Comparison of ENCODE assay signal across 9 cellular contexts in genomic region chr7:97272237-97272975, GRCh38.
DNase-seq lines count a peak whose midpoint lies in the region; ATAC-seq and TF ChIP-seq lines count a peak whose summit lies in the region.
"Had no signal": no experiment of that assay in that cellular context is flagged by ENCODE, and none has a peak within 500 bp of the region (broad histone marks: within the 10 kb centered on the region; RNA-seq: fewer than 3 reads in every experiment).

No MANE protein-coding gene starts in this region.

- H3K27ac ChIP-seq in MM.1S (ENCODE audit: low read length) = no peak overlapping the region
- H3K27ac ChIP-seq: prostate gland had no signal

- no peak for TF ChIP-seq CTCF in MM.1S (IDR thresholded peaks at IDR 0.05; ENCODE audit: low read length)

- H3K4me2 ChIP-seq in MM.1S (ENCODE audit: low read depth, low read length) = no peak overlapping the region

- no peak overlapping the region for H2AFZ ChIP-seq in MM.1S (ENCODE audit: low read length)

- H3K27me3 ChIP-seq in MM.1S (replicated peaks; ENCODE audit: insufficient read depth, low read length) = no peaks in the 10 kb centered on the region

- H3K9ac ChIP-seq in MM.1S (ENCODE audit: low read length) = no peak overlapping the region

- no peaks in the 10 kb centered on the region for H3K9me3 ChIP-seq in MM.1S (replicated peaks; ENCODE audit: insufficient read depth, low read length)
- H3K9me3 ChIP-seq: prostate gland had no signal

- ATAC-seq in GM18502 (IDR thresholded peaks at IDR 0.05; ENCODE audit: poor library complexity, unreplicated experiment) = peak; percentile 89
- peak; percentile 91 for ATAC-seq in GM19463 (IDR thresholded peaks at IDR 0.05; ENCODE audit: unreplicated experiment)
- ATAC-seq in HG02938 (IDR thresholded peaks at IDR 0.05; ENCODE audit: unreplicated experiment) = peak; percentile 84
- no peak for ATAC-seq in activated CD4-positive, CD25-positive, alpha-beta regulatory T cell treated with anti-CD3 and anti-CD28 coated beads, Interleukin-2, amount 50 U/mL, for 24 hours

- no peaks in the 10 kb centered on the region for H4K20me1 ChIP-seq in MM.1S (ENCODE audit: insufficient read depth, low read length)

- H3K4me1 ChIP-seq in MM.1S (ENCODE audit: low read length) = no peaks in the 10 kb centered on the region
- H3K4me1 ChIP-seq: prostate gland had no signal

- H3K79me2 ChIP-seq in MM.1S (ENCODE audit: low read length) = no peaks in the 10 kb centered on the region

- no peaks in the 10 kb centered on the region for H3K36me3 ChIP-seq in MM.1S (replicated peaks; ENCODE audit: insufficient read depth, low read length)
- H3K36me3 ChIP-seq: prostate gland had no signal

- H3K9me2 ChIP-seq in MM.1S (replicated peaks; ENCODE audit: insufficient read depth, low read length) = no peaks in the 10 kb centered on the region

- DNase-seq in MM.1S = peak; percentile 43
- DNase-seq in cortex of kidney (lab: John Stamatoyannopoulos, UW) = no peak
- DNase-seq in stimulated activated CD8-positive, alpha-beta memory T cell treated with anti-CD3 and anti-CD28 coated beads, Interleukin-4, amount 100 ng/mL, for 48 hours = no peak
- no peak for DNase-seq in COLO668 (lab: John Stamatoyannopoulos, UW; ENCODE audit: unreplicated experiment)

- H3F3A ChIP-seq in MM.1S (ENCODE audit: insufficient read depth, low read length) = no peaks in the 10 kb centered on the region

- no peak overlapping the region for H3K4me3 ChIP-seq in MM.1S (ENCODE audit: low read length)
- H3K4me3 ChIP-seq: prostate gland had no signal

Comparison
In these comparisons a context has a peak if more than half of its experiments do, and no peak if none do; other contexts are left out.
1. ATAC-seq: peak in GM18502 (single experiment), GM19463 (single experiment) and HG02938 (single experiment); none in activated CD4-positive, CD25-positive, alpha-beta regulatory T cell treated with anti-CD3 and anti-CD28 coated beads, Interleukin-2, amount 50 U/mL, for 24 hours (0 of 2).